ENCODE assay signal across 1 cellular context in the genomic region with DNA sequence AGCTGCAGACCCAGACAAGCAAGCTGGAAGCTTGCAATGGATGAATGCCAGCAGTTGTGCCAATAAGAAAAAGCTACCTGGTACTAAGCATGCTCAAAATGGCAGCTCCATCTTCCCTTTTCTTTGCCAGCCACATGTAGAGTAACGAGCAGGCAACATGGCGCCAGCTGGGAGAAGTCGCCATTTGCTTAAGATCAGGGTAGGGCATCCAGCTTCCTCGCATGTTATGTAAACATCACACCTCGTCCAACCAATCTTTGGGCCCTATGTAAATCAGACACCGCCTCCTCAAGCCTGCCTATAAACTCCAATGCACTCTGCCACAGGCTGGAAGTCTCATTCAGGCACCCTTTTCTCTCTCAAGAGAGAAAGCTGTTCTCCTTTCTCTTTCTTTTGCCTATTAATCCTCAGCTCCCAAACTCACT.
A peak's percentile ranks its signal among the peaks of the same experiment; 100 is the strongest.
TF ChIP-seq lines count a peak whose summit lies in the region.

No MANE protein-coding gene starts in this region.

TF ChIP-seq in K562, 482 proteins besides CTCF, POLR2A, EP300 and RAD21 (continued from another document and continues in another):
- TF ChIP-seq, protein P1, sequence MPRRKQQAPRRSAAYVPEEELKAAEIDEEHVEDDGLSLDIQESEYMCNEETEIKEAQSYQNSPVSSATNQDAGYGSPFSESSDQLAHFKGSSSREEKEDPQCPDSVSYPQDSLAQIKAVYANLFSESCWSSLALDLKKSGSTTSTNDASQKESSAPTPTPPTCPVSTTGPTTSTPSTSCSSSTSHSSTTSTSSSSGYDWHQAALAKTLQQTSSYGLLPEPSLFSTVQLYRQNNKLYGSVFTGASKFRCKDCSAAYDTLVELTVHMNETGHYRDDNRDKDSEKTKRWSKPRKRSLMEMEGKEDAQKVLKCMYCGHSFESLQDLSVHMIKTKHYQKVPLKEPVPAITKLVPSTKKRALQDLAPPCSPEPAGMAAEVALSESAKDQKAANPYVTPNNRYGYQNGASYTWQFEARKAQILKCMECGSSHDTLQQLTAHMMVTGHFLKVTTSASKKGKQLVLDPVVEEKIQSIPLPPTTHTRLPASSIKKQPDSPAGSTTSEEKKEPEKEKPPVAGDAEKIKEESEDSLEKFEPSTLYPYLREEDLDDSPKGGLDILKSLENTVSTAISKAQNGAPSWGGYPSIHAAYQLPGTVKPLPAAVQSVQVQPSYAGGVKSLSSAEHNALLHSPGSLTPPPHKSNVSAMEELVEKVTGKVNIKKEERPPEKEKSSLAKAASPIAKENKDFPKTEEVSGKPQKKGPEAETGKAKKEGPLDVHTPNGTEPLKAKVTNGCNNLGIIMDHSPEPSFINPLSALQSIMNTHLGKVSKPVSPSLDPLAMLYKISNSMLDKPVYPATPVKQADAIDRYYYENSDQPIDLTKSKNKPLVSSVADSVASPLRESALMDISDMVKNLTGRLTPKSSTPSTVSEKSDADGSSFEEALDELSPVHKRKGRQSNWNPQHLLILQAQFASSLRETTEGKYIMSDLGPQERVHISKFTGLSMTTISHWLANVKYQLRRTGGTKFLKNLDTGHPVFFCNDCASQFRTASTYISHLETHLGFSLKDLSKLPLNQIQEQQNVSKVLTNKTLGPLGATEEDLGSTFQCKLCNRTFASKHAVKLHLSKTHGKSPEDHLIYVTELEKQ (CRISPR knock-in tag; IDR thresholded peaks at IDR 0.05), result no peak
- TF ChIP-seq HMGN3 (IDR thresholded peaks at IDR 0.05; ENCODE audit: borderline replicate concordance, extremely low read depth, insufficient read length, low read depth, low read length) (no peak), ZNF23 (CRISPR knock-in tag; IDR thresholded peaks at IDR 0.05) (no peak), ZNF347 (CRISPR knock-in tag; IDR thresholded peaks at IDR 0.05; ENCODE audit: low read depth) (no peak), KLF13 (tag; IDR thresholded peaks at IDR 0.05; ENCODE audit: borderline replicate concordance, low read depth) (peak; percentile 65; the same call in 1 of the 2 replicates), TEAD4 (IDR thresholded peaks at IDR 0.05; ENCODE audit: low read length) (peak; percentile 81), TEAD4 (CRISPR knock-in tag; IDR thresholded peaks at IDR 0.05; ENCODE audit: borderline replicate concordance) (no peak), MED1 (CRISPR knock-in tag; IDR thresholded peaks at IDR 0.05; ENCODE audit: borderline replicate concordance) (no peak), DNMT1 (IDR thresholded peaks at IDR 0.05) (no peak), MEF2A (IDR thresholded peaks at IDR 0.05; ENCODE audit: control insufficient read depth, low read depth, low read length) (no peak), LCOR (CRISPR knock-in tag; IDR thresholded peaks at IDR 0.05) (no peak), SMARCA4 (IDR thresholded peaks at IDR 0.05) (no peak), NRF1 (conservative IDR thresholded peaks at IDR 0.05 in 1 of 2, IDR thresholded peaks at IDR 0.05 in 1 of 2) (0 out of 4 replicates have a peak, but pooled peaks have one; percentile 20 to 21), SIRT6 (IDR thresholded peaks at IDR 0.05; ENCODE audit: low read depth, low read length) (no peak), RAD51 (IDR thresholded peaks at IDR 0.05; ENCODE audit: borderline replicate concordance, low read depth) (no peak), DACH1 (IDR thresholded peaks at IDR 0.05; ENCODE audit: partially characterized antibody) (no peak), SPI1 (IDR thresholded peaks at IDR 0.05; ENCODE audit: borderline replicate concordance, low read depth, low read length) (peak; percentile 3; the same call in 1 of the 2 replicates), ZNF224 (CRISPR knock-in tag; IDR thresholded peaks at IDR 0.05) (no peak), TCF3 (CRISPR knock-in tag; IDR thresholded peaks at IDR 0.05) (no peak), DIDO1 (tag; IDR thresholded peaks at IDR 0.05; ENCODE audit: low read depth) (no peak), TAF7 (tag; IDR thresholded peaks at IDR 0.05) (peak; percentile 12; the same call in 1 of the 2 replicates), RBBP5 (IDR thresholded peaks at IDR 0.05; ENCODE audit: borderline replicate concordance, insufficient read depth, low read length, poor library complexity, severe bottlenecking) (no peak), STAT5B (CRISPR knock-in tag; IDR thresholded peaks at IDR 0.05) (no peak), ZNF324 (CRISPR knock-in tag; IDR thresholded peaks at IDR 0.05) (no peak), NFE2L1 (tag; IDR thresholded peaks at IDR 0.05; ENCODE audit: borderline replicate concordance, low read depth) (no peak), GABPB2 (CRISPR knock-in tag; conservative IDR thresholded peaks at IDR 0.05) (no peak), CBX3 (IDR thresholded peaks at IDR 0.05; ENCODE audit: borderline replicate concordance in 1 of 2, low read length in 2 of 2) (peak in 1 of 2 experiments; percentile 89; a peak in 1 of 3 replicates), ZNF584 (CRISPR knock-in tag; IDR thresholded peaks at IDR 0.05; ENCODE audit: low read depth) (no peak), PHF20 (IDR thresholded peaks at IDR 0.05; ENCODE audit: partially characterized antibody) (no peak), RBM17 (IDR thresholded peaks at IDR 0.05; ENCODE audit: borderline replicate concordance, low read depth, low read length) (no peak), SMAD3 (CRISPR knock-in tag; conservative IDR thresholded peaks at IDR 0.05) (peak; percentile 78; the same call in 1 of the 2 replicates), CREBBP (IDR thresholded peaks at IDR 0.05; ENCODE audit: low read depth, low read length) (no peak), FOSL1 (tag; conservative IDR thresholded peaks at IDR 0.05) (no peak), NFIC (IDR thresholded peaks at IDR 0.05) (no peak; the same call in 1 of the 2 replicates)
- TF ChIP-seq, protein P2, sequence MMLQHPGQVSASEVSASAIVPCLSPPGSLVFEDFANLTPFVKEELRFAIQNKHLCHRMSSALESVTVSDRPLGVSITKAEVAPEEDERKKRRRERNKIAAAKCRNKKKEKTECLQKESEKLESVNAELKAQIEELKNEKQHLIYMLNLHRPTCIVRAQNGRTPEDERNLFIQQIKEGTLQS (IDR thresholded peaks at IDR 0.05), result no peak
- TF ChIP-seq, protein P2 (CRISPR knock-in tag; conservative IDR thresholded peaks at IDR 0.05), result no peak
- TF ChIP-seq, protein P3, sequence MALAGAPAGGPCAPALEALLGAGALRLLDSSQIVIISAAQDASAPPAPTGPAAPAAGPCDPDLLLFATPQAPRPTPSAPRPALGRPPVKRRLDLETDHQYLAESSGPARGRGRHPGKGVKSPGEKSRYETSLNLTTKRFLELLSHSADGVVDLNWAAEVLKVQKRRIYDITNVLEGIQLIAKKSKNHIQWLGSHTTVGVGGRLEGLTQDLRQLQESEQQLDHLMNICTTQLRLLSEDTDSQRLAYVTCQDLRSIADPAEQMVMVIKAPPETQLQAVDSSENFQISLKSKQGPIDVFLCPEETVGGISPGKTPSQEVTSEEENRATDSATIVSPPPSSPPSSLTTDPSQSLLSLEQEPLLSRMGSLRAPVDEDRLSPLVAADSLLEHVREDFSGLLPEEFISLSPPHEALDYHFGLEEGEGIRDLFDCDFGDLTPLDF (CRISPR knock-in tag; IDR thresholded peaks at IDR 0.05), result no peak
- TF ChIP-seq, protein P4, sequence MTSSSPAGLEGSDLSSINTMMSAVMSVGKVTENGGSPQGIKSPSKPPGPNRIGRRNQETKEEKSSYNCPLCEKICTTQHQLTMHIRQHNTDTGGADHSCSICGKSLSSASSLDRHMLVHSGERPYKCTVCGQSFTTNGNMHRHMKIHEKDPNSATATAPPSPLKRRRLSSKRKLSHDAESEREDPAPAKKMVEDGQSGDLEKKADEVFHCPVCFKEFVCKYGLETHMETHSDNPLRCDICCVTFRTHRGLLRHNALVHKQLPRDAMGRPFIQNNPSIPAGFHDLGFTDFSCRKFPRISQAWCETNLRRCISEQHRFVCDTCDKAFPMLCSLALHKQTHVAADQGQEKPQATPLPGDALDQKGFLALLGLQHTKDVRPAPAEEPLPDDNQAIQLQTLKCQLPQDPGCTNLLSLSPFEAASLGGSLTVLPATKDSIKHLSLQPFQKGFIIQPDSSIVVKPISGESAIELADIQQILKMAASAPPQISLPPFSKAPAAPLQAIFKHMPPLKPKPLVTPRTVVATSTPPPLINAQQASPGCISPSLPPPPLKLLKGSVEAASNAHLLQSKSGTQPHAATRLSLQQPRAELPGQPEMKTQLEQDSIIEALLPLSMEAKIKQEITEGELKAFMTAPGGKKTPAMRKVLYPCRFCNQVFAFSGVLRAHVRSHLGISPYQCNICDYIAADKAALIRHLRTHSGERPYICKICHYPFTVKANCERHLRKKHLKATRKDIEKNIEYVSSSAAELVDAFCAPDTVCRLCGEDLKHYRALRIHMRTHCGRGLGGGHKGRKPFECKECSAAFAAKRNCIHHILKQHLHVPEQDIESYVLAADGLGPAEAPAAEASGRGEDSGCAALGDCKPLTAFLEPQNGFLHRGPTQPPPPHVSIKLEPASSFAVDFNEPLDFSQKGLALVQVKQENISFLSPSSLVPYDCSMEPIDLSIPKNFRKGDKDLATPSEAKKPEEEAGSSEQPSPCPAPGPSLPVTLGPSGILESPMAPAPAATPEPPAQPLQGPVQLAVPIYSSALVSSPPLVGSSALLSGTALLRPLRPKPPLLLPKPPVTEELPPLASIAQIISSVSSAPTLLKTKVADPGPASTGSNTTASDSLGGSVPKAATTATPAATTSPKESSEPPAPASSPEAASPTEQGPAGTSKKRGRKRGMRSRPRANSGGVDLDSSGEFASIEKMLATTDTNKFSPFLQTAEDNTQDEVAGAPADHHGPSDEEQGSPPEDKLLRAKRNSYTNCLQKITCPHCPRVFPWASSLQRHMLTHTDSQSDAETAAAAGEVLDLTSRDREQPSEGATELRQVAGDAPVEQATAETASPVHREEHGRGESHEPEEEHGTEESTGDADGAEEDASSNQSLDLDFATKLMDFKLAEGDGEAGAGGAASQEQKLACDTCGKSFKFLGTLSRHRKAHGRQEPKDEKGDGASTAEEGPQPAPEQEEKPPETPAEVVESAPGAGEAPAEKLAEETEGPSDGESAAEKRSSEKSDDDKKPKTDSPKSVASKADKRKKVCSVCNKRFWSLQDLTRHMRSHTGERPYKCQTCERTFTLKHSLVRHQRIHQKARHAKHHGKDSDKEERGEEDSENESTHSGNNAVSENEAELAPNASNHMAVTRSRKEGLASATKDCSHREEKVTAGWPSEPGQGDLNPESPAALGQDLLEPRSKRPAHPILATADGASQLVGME (CRISPR knock-in tag; IDR thresholded peaks at IDR 0.05), result no peak
- TF ChIP-seq, protein P5, sequence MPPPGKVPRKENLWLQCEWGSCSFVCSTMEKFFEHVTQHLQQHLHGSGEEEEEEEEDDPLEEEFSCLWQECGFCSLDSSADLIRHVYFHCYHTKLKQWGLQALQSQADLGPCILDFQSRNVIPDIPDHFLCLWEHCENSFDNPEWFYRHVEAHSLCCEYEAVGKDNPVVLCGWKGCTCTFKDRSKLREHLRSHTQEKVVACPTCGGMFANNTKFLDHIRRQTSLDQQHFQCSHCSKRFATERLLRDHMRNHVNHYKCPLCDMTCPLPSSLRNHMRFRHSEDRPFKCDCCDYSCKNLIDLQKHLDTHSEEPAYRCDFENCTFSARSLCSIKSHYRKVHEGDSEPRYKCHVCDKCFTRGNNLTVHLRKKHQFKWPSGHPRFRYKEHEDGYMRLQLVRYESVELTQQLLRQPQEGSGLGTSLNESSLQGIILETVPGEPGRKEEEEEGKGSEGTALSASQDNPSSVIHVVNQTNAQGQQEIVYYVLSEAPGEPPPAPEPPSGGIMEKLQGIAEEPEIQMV (tag; conservative IDR thresholded peaks at IDR 0.05; ENCODE audit: low read depth), result no peak
- TF ChIP-seq, protein P6, sequence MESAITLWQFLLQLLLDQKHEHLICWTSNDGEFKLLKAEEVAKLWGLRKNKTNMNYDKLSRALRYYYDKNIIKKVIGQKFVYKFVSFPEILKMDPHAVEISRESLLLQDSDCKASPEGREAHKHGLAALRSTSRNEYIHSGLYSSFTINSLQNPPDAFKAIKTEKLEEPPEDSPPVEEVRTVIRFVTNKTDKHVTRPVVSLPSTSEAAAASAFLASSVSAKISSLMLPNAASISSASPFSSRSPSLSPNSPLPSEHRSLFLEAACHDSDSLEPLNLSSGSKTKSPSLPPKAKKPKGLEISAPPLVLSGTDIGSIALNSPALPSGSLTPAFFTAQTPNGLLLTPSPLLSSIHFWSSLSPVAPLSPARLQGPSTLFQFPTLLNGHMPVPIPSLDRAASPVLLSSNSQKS (CRISPR knock-in tag; IDR thresholded peaks at IDR 0.05), result no peak
- TF ChIP-seq, protein P7, sequence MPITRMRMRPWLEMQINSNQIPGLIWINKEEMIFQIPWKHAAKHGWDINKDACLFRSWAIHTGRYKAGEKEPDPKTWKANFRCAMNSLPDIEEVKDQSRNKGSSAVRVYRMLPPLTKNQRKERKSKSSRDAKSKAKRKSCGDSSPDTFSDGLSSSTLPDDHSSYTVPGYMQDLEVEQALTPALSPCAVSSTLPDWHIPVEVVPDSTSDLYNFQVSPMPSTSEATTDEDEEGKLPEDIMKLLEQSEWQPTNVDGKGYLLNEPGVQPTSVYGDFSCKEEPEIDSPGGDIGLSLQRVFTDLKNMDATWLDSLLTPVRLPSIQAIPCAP (CRISPR knock-in tag; IDR thresholded peaks at IDR 0.05; ENCODE audit: borderline replicate concordance), result no peak
- TF ChIP-seq, protein P8, sequence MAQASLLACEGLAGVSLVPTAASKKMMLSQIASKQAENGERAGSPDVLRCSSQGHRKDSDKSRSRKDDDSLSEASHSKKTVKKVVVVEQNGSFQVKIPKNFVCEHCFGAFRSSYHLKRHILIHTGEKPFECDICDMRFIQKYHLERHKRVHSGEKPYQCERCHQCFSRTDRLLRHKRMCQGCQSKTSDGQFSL (CRISPR knock-in tag; IDR thresholded peaks at IDR 0.05), result no peak
- TF ChIP-seq, protein P8 (tag; IDR thresholded peaks at IDR 0.05), result no peak
- TF ChIP-seq, protein P9, sequence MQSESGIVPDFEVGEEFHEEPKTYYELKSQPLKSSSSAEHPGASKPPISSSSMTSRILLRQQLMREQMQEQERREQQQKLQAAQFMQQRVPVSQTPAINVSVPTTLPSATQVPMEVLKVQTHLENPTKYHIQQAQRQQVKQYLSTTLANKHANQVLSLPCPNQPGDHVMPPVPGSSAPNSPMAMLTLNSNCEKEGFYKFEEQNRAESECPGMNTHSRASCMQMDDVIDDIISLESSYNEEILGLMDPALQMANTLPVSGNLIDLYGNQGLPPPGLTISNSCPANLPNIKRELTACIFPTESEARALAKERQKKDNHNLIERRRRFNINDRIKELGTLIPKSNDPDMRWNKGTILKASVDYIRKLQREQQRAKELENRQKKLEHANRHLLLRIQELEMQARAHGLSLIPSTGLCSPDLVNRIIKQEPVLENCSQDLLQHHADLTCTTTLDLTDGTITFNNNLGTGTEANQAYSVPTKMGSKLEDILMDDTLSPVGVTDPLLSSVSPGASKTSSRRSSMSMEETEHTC (IDR thresholded peaks at IDR 0.05), result no peak
- TF ChIP-seq, protein P10, sequence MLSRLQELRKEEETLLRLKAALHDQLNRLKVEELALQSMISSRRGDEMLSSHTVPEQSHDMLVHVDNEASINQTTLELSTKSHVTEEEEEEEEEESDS (CRISPR knock-in tag; IDR thresholded peaks at IDR 0.05), result no peak
- TF ChIP-seq, protein P11, sequence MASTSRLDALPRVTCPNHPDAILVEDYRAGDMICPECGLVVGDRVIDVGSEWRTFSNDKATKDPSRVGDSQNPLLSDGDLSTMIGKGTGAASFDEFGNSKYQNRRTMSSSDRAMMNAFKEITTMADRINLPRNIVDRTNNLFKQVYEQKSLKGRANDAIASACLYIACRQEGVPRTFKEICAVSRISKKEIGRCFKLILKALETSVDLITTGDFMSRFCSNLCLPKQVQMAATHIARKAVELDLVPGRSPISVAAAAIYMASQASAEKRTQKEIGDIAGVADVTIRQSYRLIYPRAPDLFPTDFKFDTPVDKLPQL (IDR thresholded peaks at IDR 0.05; ENCODE audit: extremely low read depth, insufficient read length), result peak; percentile 78
